In genomic region chr4:94412019-94413017, GRCh38 we compare ENCODE assay signal across 9 cellular contexts. TPM values are rescaled to one million over a fixed set of nuclear protein-coding genes. Genes with fewer than 3 reads are reported as not detected.
DNase-seq lines count a peak whose midpoint lies in the region; FAIRE-seq and TF ChIP-seq lines count a peak whose summit lies in the region.
"Had no signal": no experiment of that assay in that cellular context is flagged by ENCODE, and none has a peak within 500 bp of the region (broad histone marks: within the 10 kb centered on the region; RNA-seq: fewer than 3 reads in every experiment).

No MANE protein-coding gene starts in this region.

- no peak overlapping the region for H3K4me3 Mint-ChIP-seq in endodermal cell

- WGBS in endodermal cell (ENCODE audit: insufficient coverage in 1 of 2, insufficient read length in 1 of 2), 2 experiments, result 84 to 91% methylated on average over 4 to 9 of the region's 9 CpGs

- TF ChIP-seq CTCF in bronchial epithelial cell (IDR thresholded peaks at IDR 0.05; ENCODE audit: insufficient read depth, low read length, severe bottlenecking) (no peak), GM13976 (IDR thresholded peaks at IDR 0.05; ENCODE audit: borderline replicate concordance, control extremely low read depth, extremely low read depth, insufficient read depth, missing control alignments) (no peak), endodermal cell (conservative IDR thresholded peaks at IDR 0.05) (no peak), GM20000 (IDR thresholded peaks at IDR 0.05; ENCODE audit: extremely low read depth, missing control alignments) (no peak)

- H3K27me3 ChIP-seq in bronchial epithelial cell (ENCODE audit: control insufficient read depth, insufficient read depth, low read length), result no peaks in the 10 kb centered on the region
- H3K27me3 ChIP-seq in endodermal cell (ENCODE audit: control insufficient read depth, insufficient read depth, low read length, poor library complexity, severe bottlenecking), result no peaks in the 10 kb centered on the region

- H3K9ac ChIP-seq in endodermal cell (ENCODE audit: extremely low read depth, low read length, poor library complexity, severe bottlenecking), result no peak overlapping the region

- H3K27ac ChIP-seq in endodermal cell (ENCODE audit: low read depth, low read length), result no peak overlapping the region

- peaks cover 6% of the 10 kb centered on the region for H3K36me3 Mint-ChIP-seq in endodermal cell (ENCODE audit: low read depth)

- in situ Hi-C loops in GM13976 (cut with MboI; ENCODE audit: low sequenced_read_pairs, unreplicated experiment), result no loop called here

- H3K9me3 ChIP-seq in endodermal cell (ENCODE audit: control insufficient read depth, low read length), result peaks cover 17% of the 10 kb centered on the region

- H3K9me3 Mint-ChIP-seq in endodermal cell, result peaks cover 15% of the 10 kb centered on the region

- H3K4me1 ChIP-seq in endodermal cell (ENCODE audit: control insufficient read depth, insufficient read depth, low read length), result peaks cover 4% of the 10 kb centered on the region

- H3K4me3 ChIP-seq in bronchial epithelial cell (ENCODE audit: low read depth, low read length), result no peak overlapping the region
- H3K4me3 ChIP-seq in endodermal cell (ENCODE audit: low read length), result no peak overlapping the region

- no peaks in the 10 kb centered on the region for H3K27me3 Mint-ChIP-seq in endodermal cell (ENCODE audit: insufficient read depth)

- H3K36me3 ChIP-seq in bronchial epithelial cell (ENCODE audit: control insufficient read depth, insufficient read depth, low read length), result no peaks in the 10 kb centered on the region
- no peaks in the 10 kb centered on the region for H3K36me3 ChIP-seq in endodermal cell (ENCODE audit: control insufficient read depth, insufficient read depth, low read length)

- peaks cover 28% of the 10 kb centered on the region for H3K4me1 Mint-ChIP-seq in endodermal cell

- no peak for FAIRE-seq in bronchial epithelial cell (lab: Jason Lieb, UNC)
- FAIRE-seq: D721Med had no signal

- no peak overlapping the region for H3K27ac Mint-ChIP-seq in endodermal cell

- DNase-seq in AG08395 (ENCODE audit: low spot score) (peak; percentile 28), LHCN-M2 (ENCODE audit: low read depth) (peak; percentile 81), bronchial epithelial cell (ENCODE audit: low read depth) (peak; percentile 92), lung microvascular endothelial cell (ENCODE audit: low read depth in 2 of 2) (peak; percentile 93 to 94), GM13976 (ENCODE audit: low spot score) (no peak), endodermal cell (no peak), GM20000 (ENCODE audit: low spot score) (no peak)
- DNase-seq in NK-92 treated with Interleukin-12 subunit alpha and Interleukin-12 subunit beta, amount 100 ng/mL, for 24 hours (lab: John Stamatoyannopoulos, UW), result no peak

RNA-seq across cellular contexts. Expression of gene PDLIM5, which starts 39.4 kb away (rescaled TPM):
- 63.6 and 73.1 TPM in 2 replicates for total RNA-seq in LHCN-M2 (2014; rRNA removed)
- 40.1 TPM for polyA plus RNA-seq in LHCN-M2 (2012)
- 82.9 and 121 TPM in 2 replicates for total RNA-seq in bronchial epithelial cell
- total RNA-seq in lung microvascular endothelial cell, result 68.9 and 70.8 TPM in 2 replicates
- total RNA-seq in endodermal cell, result 100 to 1,000 TPM in 1 of 2 donors, 10 to 100 TPM in 1; 91.0 to 149 TPM
- polyA plus RNA-seq in endodermal cell (2013, experiment 1 of 2), result 59.0 TPM
- 48.0 TPM for polyA plus RNA-seq in endodermal cell (2013, experiment 2 of 2)

Comparison
In these comparisons a context has a peak if more than half of its experiments do, and no peak if none do; other contexts are left out.
1. DNase-seq: peak in AG08395 (single experiment), LHCN-M2 (single experiment), bronchial epithelial cell (single experiment) and lung microvascular endothelial cell (2 of 2); none in GM13976 (single experiment), endodermal cell (single experiment), NK-92 treated with Interleukin-12 subunit alpha and Interleukin-12 subunit beta, amount 100 ng/mL, for 24 hours (single experiment) and GM20000 (single experiment).